In genomic region chr13:50208826-50209335, GRCh38 we compare ENCODE assay signal across 8 cellular contexts.
A peak's percentile ranks its signal among the peaks of the same experiment; 100 is the strongest.
DNase-seq lines count a peak whose midpoint lies in the region; ATAC-seq, FAIRE-seq and TF ChIP-seq lines count a peak whose summit lies in the region.

No MANE protein-coding gene starts in this region.

- no peak for ATAC-seq in HG03095 (IDR thresholded peaks at IDR 0.05; ENCODE audit: unreplicated experiment)
- no peak for ATAC-seq in HG02678 (IDR thresholded peaks at IDR 0.05; ENCODE audit: unreplicated experiment)

- WGBS in small intestine, 3 donors = 28 to 46% (median 45%) methylated on average over 9 of the region's 9 CpGs

- no peak overlapping the region for H3K27ac ChIP-seq in ascending aorta
- H3K27ac ChIP-seq in small intestine (ENCODE audit: low read depth in 1 of 2, low read length in 1 of 2) = peak overlapping the region in 1 of 2 donors; percentile 45

- H3K36me3 ChIP-seq in ascending aorta (no peaks in the 10 kb centered on the region), small intestine (ENCODE audit: control insufficient read depth in 2 of 2, insufficient read depth in 2 of 2, low read length in 2 of 2) (no peaks in the 10 kb centered on the region)

- H3K4me3 ChIP-seq in ascending aorta = peak overlapping the region; percentile 14 to 20
- no peak overlapping the region for H3K4me3 ChIP-seq in small intestine (ENCODE audit: low read depth in 1 of 2, low read length in 2 of 2)

- no peak for FAIRE-seq in small intestine (lab: Jason Lieb, UNC)

- DNase-seq in GM03348 (ENCODE audit: low spot score) (peak; percentile 82), LHCN-M2 (ENCODE audit: low read depth) (peak; percentile 79), ascending aorta (ENCODE audit: low spot score in 2 of 2) (peak in 1 of 2 donors; percentile 18), iPS DF 4.7 (ENCODE audit: extremely low read depth, low spot score) (peak; percentile 25), smooth muscle cell of the brain vasculature (ENCODE audit: low read depth, low spot score) (peak; percentile 95), small intestine (no peak)

- intact Hi-C loops in ascending aorta (cut with DNase I) = no loop called here

- H3K4me1 ChIP-seq in ascending aorta = peaks cover 0 to 2% of the 10 kb centered on the region in 2 donors
- H3K4me1 ChIP-seq in small intestine (ENCODE audit: control insufficient read depth in 2 of 2, insufficient read depth in 1 of 2, low read depth in 1 of 2, low read length in 1 of 2) = no peaks in the 10 kb centered on the region

- no peaks in the 10 kb centered on the region for H3K27me3 ChIP-seq in ascending aorta
- H3K27me3 ChIP-seq in small intestine (ENCODE audit: control insufficient read depth in 2 of 2, insufficient read depth in 2 of 2, low read length in 2 of 2) = no peaks in the 10 kb centered on the region

- TF ChIP-seq CTCF in ascending aorta (IDR thresholded peaks at IDR 0.05) = no peak

- peaks cover 0 to 7% of the 10 kb centered on the region in 2 donors for H3K9me3 ChIP-seq in ascending aorta
- H3K9me3 ChIP-seq in small intestine (ENCODE audit: control insufficient read depth, low read depth) = peaks cover 3% of the 10 kb centered on the region

Comparison
In these comparisons a context has a peak if more than half of its experiments do, and no peak if none do; other contexts are left out.
1. H3K4me3 ChIP-seq: peak in ascending aorta (2 of 2); none in small intestine (0 of 2).